In the genomic region with DNA sequence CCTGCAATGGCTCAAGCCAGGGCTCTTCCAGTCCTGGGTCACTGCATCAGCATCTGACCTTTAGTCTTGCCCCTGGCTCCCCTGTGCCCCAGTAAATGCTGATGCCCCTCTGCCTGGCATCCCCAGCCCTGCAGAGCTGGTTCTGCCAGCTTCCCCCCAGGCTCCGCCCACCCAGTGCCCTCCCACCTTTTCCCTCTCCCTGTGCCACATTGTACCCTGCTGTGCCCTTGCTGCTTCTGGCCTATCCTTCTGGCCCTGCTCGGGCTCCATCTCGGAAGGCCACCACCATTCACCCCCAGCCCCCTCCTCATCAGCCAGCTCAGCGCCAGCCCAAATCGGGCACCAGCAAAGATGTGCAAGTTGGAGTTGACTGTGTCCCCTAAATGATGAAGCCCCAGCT, we compare ENCODE assay signal across 11 cellular contexts. TPM values are rescaled to one million over a fixed set of nuclear protein-coding genes. Genes with fewer than 3 reads are reported as not detected.
A peak's percentile ranks its signal among the peaks of the same experiment; 100 is the strongest.
DNase-seq lines count a peak whose midpoint lies in the region; ATAC-seq and TF ChIP-seq lines count a peak whose summit lies in the region.
"Had no signal": no experiment of that assay in that cellular context is flagged by ENCODE, and none has a peak within 500 bp of the region (broad histone marks: within the 10 kb centered on the region; RNA-seq: fewer than 3 reads in every experiment).

No MANE protein-coding gene starts in this region.

- H3K27ac ChIP-seq in lower lobe of right lung, result peak overlapping the region; percentile 77
- H3K27ac ChIP-seq in substantia nigra (ENCODE audit: low read depth, low read length, poor library complexity, severe bottlenecking), result peak overlapping the region; percentile 78

- H3K9me2 ChIP-seq in Loucy (replicated peaks; ENCODE audit: low read depth, low read length), result no peaks in the 10 kb centered on the region

- peak overlapping the region; percentile 80 for H3K9ac ChIP-seq in Loucy (ENCODE audit: low read depth, low read length, poor library complexity, severe bottlenecking)

- H3K79me2 ChIP-seq in Loucy (ENCODE audit: insufficient read depth, low read length), result peaks cover 32% of the 10 kb centered on the region

- peaks cover 9 to 15% (median 10%) of the 10 kb centered on the region in 5 experiments for H3K9me3 Mint-ChIP-seq in brain
- peaks cover 5 to 8% of the 10 kb centered on the region in 2 donors for H3K9me3 Mint-ChIP-seq in stimulated activated naive B cell treated with anti-CD40 and anti-IgM and Interleukin-4, amounts not matched to agents 10 μg/mL and 1 μg/mL and 100 μg/mL, for 72 hours

- peaks cover 15% of the 10 kb centered on the region for H3K36me3 Mint-ChIP-seq in brain
- H3K36me3 Mint-ChIP-seq in stimulated activated naive B cell treated with anti-CD40 and anti-IgM and Interleukin-4, amounts not matched to agents 10 μg/mL and 1 μg/mL and 100 μg/mL, for 72 hours, result no peaks in the 10 kb centered on the region

- H3K4me3 ChIP-seq in Loucy (ENCODE audit: low read length, poor library complexity, severe bottlenecking) (peak overlapping the region; percentile 60), lower lobe of right lung (no peak overlapping the region)

- ATAC-seq in lower lobe of right lung (no peak), HG03432 (IDR thresholded peaks at IDR 0.05; ENCODE audit: unreplicated experiment) (no peak)
- no peak for ATAC-seq in stimulated activated naive B cell treated with anti-CD40 and anti-IgM and Interleukin-4, amounts not matched to agents 10 μg/mL and 1 μg/mL and 100 μg/mL, for 72 hours (replicated peaks)
- ATAC-seq: activated CD4-positive, CD25-positive, alpha-beta regulatory T cell treated with anti-CD3 and anti-CD28 coated beads, Interleukin-2, amount 50 U/mL, for 24 hours had no signal

- peak overlapping the region in 4 of 5 experiments; percentile 86 to 97 (median 95) for H3K27ac Mint-ChIP-seq in brain
- H3K27ac Mint-ChIP-seq in stimulated activated naive B cell treated with anti-CD40 and anti-IgM and Interleukin-4, amounts not matched to agents 10 μg/mL and 1 μg/mL and 100 μg/mL, for 72 hours, result no peak overlapping the region

- H3K27me3 Mint-ChIP-seq in brain, result no peaks in the 10 kb centered on the region
- H3K27me3 Mint-ChIP-seq in stimulated activated naive B cell treated with anti-CD40 and anti-IgM and Interleukin-4, amounts not matched to agents 10 μg/mL and 1 μg/mL and 100 μg/mL, for 72 hours, result peaks cover 0 to 7% of the 10 kb centered on the region in 2 donors

- DNase-seq in lower lobe of right lung (peak; percentile 46), substantia nigra (lab: John Stamatoyannopoulos, UW) (peak in 1 of 49 donors; percentile 43), NCI-H82 treated with DMSO at 0.1 percent for 48 hours (lab: John Stamatoyannopoulos, UW; ENCODE audit: unreplicated experiment) (no peak), MV-4-11 (lab: John Stamatoyannopoulos, UW) (no peak)
- DNase-seq in stimulated activated naive B cell treated with anti-CD40 and anti-IgM and Interleukin-4, amounts not matched to agents 10 μg/mL and 1 μg/mL and 100 μg/mL, for 72 hours, result no peak
- DNase-seq: activated naive CD4-positive, alpha-beta T cell had no signal

- no peaks in the 10 kb centered on the region for H3K27me3 ChIP-seq in Loucy (ENCODE audit: insufficient read depth, low read length, poor library complexity, severe bottlenecking)
- no peaks in the 10 kb centered on the region for H3K27me3 ChIP-seq in lower lobe of right lung (ENCODE audit: low read depth)

- H3K36me3 ChIP-seq in Loucy (ENCODE audit: insufficient read depth, low read length) (no peaks in the 10 kb centered on the region), lower lobe of right lung (no peaks in the 10 kb centered on the region)

- H3K4me1 Mint-ChIP-seq in brain, result peaks cover 44% of the 10 kb centered on the region
- peaks cover 9 to 10% of the 10 kb centered on the region in 2 donors for H3K4me1 Mint-ChIP-seq in stimulated activated naive B cell treated with anti-CD40 and anti-IgM and Interleukin-4, amounts not matched to agents 10 μg/mL and 1 μg/mL and 100 μg/mL, for 72 hours

- H3K4me3 Mint-ChIP-seq in brain, result no peak overlapping the region
- no peak overlapping the region for H3K4me3 Mint-ChIP-seq in stimulated activated naive B cell treated with anti-CD40 and anti-IgM and Interleukin-4, amounts not matched to agents 10 μg/mL and 1 μg/mL and 100 μg/mL, for 72 hours

- no peak overlapping the region for H2AFZ ChIP-seq in Loucy (ENCODE audit: low read length)

- H4K20me1 ChIP-seq in Loucy (ENCODE audit: insufficient read depth, low read length, poor library complexity, severe bottlenecking), result no peaks in the 10 kb centered on the region

- intact Hi-C loops in lower lobe of right lung (cut with DNase I), result no loop called here

- H3K9me3 ChIP-seq in Loucy (ENCODE audit: insufficient read depth, low read depth, low read length), result no peaks in the 10 kb centered on the region
- H3K9me3 ChIP-seq in lower lobe of right lung, result no peaks in the 10 kb centered on the region

- TF ChIP-seq CTCF in Loucy (conservative IDR thresholded peaks at IDR 0.05; ENCODE audit: low read length) (no peak), brain (conservative IDR thresholded peaks at IDR 0.05) (no peak), lower lobe of right lung (IDR thresholded peaks at IDR 0.05) (no peak)

- H3F3A ChIP-seq in Loucy (ENCODE audit: low read depth), result no peaks in the 10 kb centered on the region

- H3K4me1 ChIP-seq in Loucy (ENCODE audit: insufficient read depth, low read length, poor library complexity, severe bottlenecking), result peaks cover 70% of the 10 kb centered on the region
- peaks cover 38% of the 10 kb centered on the region for H3K4me1 ChIP-seq in lower lobe of right lung

- peak overlapping the region; percentile 75 for H3K4me2 ChIP-seq in Loucy (ENCODE audit: low read depth, low read length, poor library complexity, severe bottlenecking)

RNA-seq across cellular contexts. Expression of gene CAPN5, which starts 7.4 kb away (rescaled TPM):
- 23.2 TPM for polyA plus RNA-seq in brain (ENCODE audit: insufficient read depth, low read depth, low replicate concordance)
- 7.2 TPM for total RNA-seq in lower lobe of right lung

RNA-seq across cellular contexts. Expression of gene OMP, which starts 28.4 kb away (rescaled TPM):
- not detected for polyA plus RNA-seq in brain (ENCODE audit: insufficient read depth, low read depth, low replicate concordance)
- total RNA-seq in lower lobe of right lung, result not detected

RNA-seq across cellular contexts. Expression of gene B3GNT6, which starts 40.0 kb away (rescaled TPM):
- polyA plus RNA-seq in brain (ENCODE audit: insufficient read depth, low read depth, low replicate concordance), result not detected
- not detected for total RNA-seq in lower lobe of right lung
- total RNA-seq: renal cortical epithelial cell had no signal

RNA-seq across cellular contexts. Expression of gene MYO7A, which starts 53.8 kb away (rescaled TPM):
- polyA plus RNA-seq in brain (ENCODE audit: insufficient read depth, low read depth, low replicate concordance), result 4.2 TPM
- total RNA-seq in lower lobe of right lung, result 5.5 TPM
